In genomic region chr16:55044366-55044975, GRCh38 we compare ENCODE assay signal across 22 cellular contexts.
"Had no signal": no experiment of that assay in that cellular context is flagged by ENCODE, and none has a peak within 500 bp of the region (broad histone marks: within the 10 kb centered on the region; RNA-seq: fewer than 3 reads in every experiment).

No MANE protein-coding gene starts in this region.

- DNase-seq: central memory CD4-positive, alpha-beta T cell; cortex of kidney; dorsolateral prefrontal cortex; effector memory CD4-positive, alpha-beta T cell; heart left ventricle; hippocampal formation; natural killer cell; nucleus accumbens; pancreas; right lobe of liver; spleen; stimulated activated CD4-positive, alpha-beta T cell treated with anti-CD3 and anti-CD28 coated beads, Interleukin-15, amount 100 ng/mL, for 24 hours; stimulated activated CD4-positive, alpha-beta T cell treated with anti-CD3 and anti-CD28 coated beads, Interleukin-1b, Interleukin-23, amount 100 ng/mL, for 48 hours; stimulated activated CD4-positive, alpha-beta T cell treated with anti-CD3 and anti-CD28 coated beads, Interleukin-4, amount 100 ng/mL, for 4 hours; stimulated activated naive B cell treated with anti-CD40 and anti-IgM and Interleukin-4, amounts not matched to agents 10 μg/mL and 1 μg/mL and 100 μg/mL, for 72 hours; stimulated activated naive CD8-positive, alpha-beta T cell treated with anti-CD3 and anti-CD28 coated beads, Interleukin-15, amount 100 ng/mL, for 72 hours; transverse colon had no signal

- H3K27ac Mint-ChIP-seq: mesothelial cell of epicardium; natural killer cell; progenitor cell of endocrine pancreas; stimulated activated naive B cell treated with anti-CD40 and anti-IgM and Interleukin-4, amounts not matched to agents 10 μg/mL and 1 μg/mL and 100 μg/mL, for 72 hours; stimulated activated naive CD8-positive, alpha-beta T cell treated with anti-CD3 and anti-CD28 coated beads, Interleukin-15, amount 100 ng/mL, for 72 hours had no signal

- H3K27ac ChIP-seq: dorsolateral prefrontal cortex, heart left ventricle, pancreas, right lobe of liver, spleen, thoracic aorta, transverse colon had no signal

- H3K27me3 ChIP-seq: pancreas, right lobe of liver, transverse colon had no signal

- H3K36me3 Mint-ChIP-seq: mesothelial cell of epicardium; natural killer cell; stimulated activated naive B cell treated with anti-CD40 and anti-IgM and Interleukin-4, amounts not matched to agents 10 μg/mL and 1 μg/mL and 100 μg/mL, for 72 hours had no signal

- H3K9me3 Mint-ChIP-seq: mesothelial cell of epicardium; natural killer cell; neural crest cell; stimulated activated naive B cell treated with anti-CD40 and anti-IgM and Interleukin-4, amounts not matched to agents 10 μg/mL and 1 μg/mL and 100 μg/mL, for 72 hours; stimulated activated naive CD8-positive, alpha-beta T cell treated with anti-CD3 and anti-CD28 coated beads, Interleukin-15, amount 100 ng/mL, for 72 hours had no signal

- H3K4me1 Mint-ChIP-seq: natural killer cell; stimulated activated naive B cell treated with anti-CD40 and anti-IgM and Interleukin-4, amounts not matched to agents 10 μg/mL and 1 μg/mL and 100 μg/mL, for 72 hours; stimulated activated naive CD8-positive, alpha-beta T cell treated with anti-CD3 and anti-CD28 coated beads, Interleukin-15, amount 100 ng/mL, for 72 hours had no signal

- H3K36me3 ChIP-seq: heart left ventricle, pancreas, right lobe of liver, spleen, thoracic aorta, transverse colon had no signal

- H3K9me3 ChIP-seq: heart left ventricle, pancreas, right lobe of liver, spleen, thoracic aorta, transverse colon had no signal

- H3K4me1 ChIP-seq: heart left ventricle, pancreas, right lobe of liver, spleen, transverse colon had no signal

- H3K4me3 ChIP-seq: dorsolateral prefrontal cortex, heart left ventricle, pancreas, right lobe of liver, spleen, thoracic aorta, transverse colon had no signal

- ATAC-seq: heart left ventricle; left lobe of liver; natural killer cell; pancreas; right lobe of liver; stimulated activated naive B cell treated with anti-CD40 and anti-IgM and Interleukin-4, amounts not matched to agents 10 μg/mL and 1 μg/mL and 100 μg/mL, for 72 hours; stimulated activated naive CD8-positive, alpha-beta T cell treated with anti-CD3 and anti-CD28 coated beads, Interleukin-15, amount 100 ng/mL, for 72 hours had no signal

- H3K4me3 Mint-ChIP-seq: mesothelial cell of epicardium; natural killer cell; neural crest cell; stimulated activated naive B cell treated with anti-CD40 and anti-IgM and Interleukin-4, amounts not matched to agents 10 μg/mL and 1 μg/mL and 100 μg/mL, for 72 hours; stimulated activated naive CD8-positive, alpha-beta T cell treated with anti-CD3 and anti-CD28 coated beads, Interleukin-15, amount 100 ng/mL, for 72 hours had no signal
